In genomic region chr2:164954954-164955701, GRCh38 we compare ENCODE assay signal across 10 cellular contexts. TPM values are rescaled to one million over a fixed set of nuclear protein-coding genes. Genes with fewer than 3 reads are reported as not detected.
DNase-seq lines count a peak whose midpoint lies in the region; ATAC-seq and TF ChIP-seq lines count a peak whose summit lies in the region.
"Had no signal": no experiment of that assay in that cellular context is flagged by ENCODE, and none has a peak within 500 bp of the region (broad histone marks: within the 10 kb centered on the region; RNA-seq: fewer than 3 reads in every experiment).

Gene SLC38A11 (minus strand): TSS chr2:164955525. CDS start chr2:164955247, 278 bp downstream.

- H3K14ac ChIP-seq in mesenchymal stem cell (ENCODE audit: low read length in 2 of 2), result peak within 1 kb of the TSS in 1 of 2 experiments; percentile 82

- no peak within 1 kb of the TSS for H3K18ac ChIP-seq in mesenchymal stem cell (ENCODE audit: low read depth in 1 of 2, low read length in 2 of 2)

- H3K27ac Mint-ChIP-seq in endothelial cell (ENCODE audit: unreplicated experiment), result no peak within 1 kb of the TSS
- no peak within 1 kb of the TSS for H3K27ac Mint-ChIP-seq in effector memory CD8-positive, alpha-beta T cell

- no peak within 1 kb of the TSS for H2BK12ac ChIP-seq in mesenchymal stem cell (ENCODE audit: low read length in 2 of 2)

- H2AFZ ChIP-seq in OCI-LY3 (ENCODE audit: low read depth, low read length), result peak within 1 kb of the TSS; percentile 75
- H2AFZ ChIP-seq in mesenchymal stem cell (ENCODE audit: low read depth, low read length), result no peak within 1 kb of the TSS

- no peak for ATAC-seq in effector memory CD8-positive, alpha-beta T cell (replicated peaks)

- H3K36me3 ChIP-seq in OCI-LY3 (replicated peaks; ENCODE audit: low read depth, low read length) (no peaks in the 10 kb centered on the region), mesenchymal stem cell (ENCODE audit: control insufficient read depth in 1 of 2, insufficient read depth in 2 of 2, low read depth in 1 of 2, low read length in 2 of 2) (no peaks in the 10 kb centered on the region), tibial nerve (no peaks in the 10 kb centered on the region)

- DNase-seq in endothelial cell (ENCODE audit: low spot score) (peak; percentile 8), mesenchymal stem cell (no peak), tibial nerve (ENCODE audit: low spot score in 2 of 2) (peak in 1 of 2 donors; percentile 9), KG1 (lab: John Stamatoyannopoulos, UW) (no peak), NOMO-1 treated with dmso at 0.1 percent for 144 hours (lab: John Stamatoyannopoulos, UW; ENCODE audit: unreplicated experiment) (no peak)
- no peak for DNase-seq in stimulated activated CD4-positive, alpha-beta T cell treated with anti-CD3 and anti-CD28 coated beads, Interleukin-4, amount 100 ng/mL, for 24 hours
- DNase-seq in effector memory CD8-positive, alpha-beta T cell, result no peak

- H3K4me2 ChIP-seq in OCI-LY3 (ENCODE audit: low read length), result peak within 1 kb of the TSS; percentile 74
- H3K4me2 ChIP-seq in mesenchymal stem cell (ENCODE audit: low read length, poor library complexity, severe bottlenecking), result no peak within 1 kb of the TSS

- H3K9ac ChIP-seq in OCI-LY3 (ENCODE audit: low read length) (no peak within 1 kb of the TSS), mesenchymal stem cell (ENCODE audit: low read length) (peak within 1 kb of the TSS; percentile 72)

- 88% methylated on average over 33 of the region's 34 CpGs for WGBS in mesenchymal stem cell
- 15 to 32% methylated on average over 18 to 23 of the region's 34 CpGs for WGBS in tibial nerve, 2 donors

- H3K4me1 Mint-ChIP-seq in endothelial cell (ENCODE audit: unreplicated experiment), result no peaks in the 10 kb centered on the region
- H3K4me1 Mint-ChIP-seq in effector memory CD8-positive, alpha-beta T cell (ENCODE audit: low read depth in 2 of 2), result no peaks in the 10 kb centered on the region

- H2BK15ac ChIP-seq in mesenchymal stem cell (ENCODE audit: low read depth, poor library complexity, severe bottlenecking), result no peak within 1 kb of the TSS

- no peak within 1 kb of the TSS for H2BK5ac ChIP-seq in mesenchymal stem cell (ENCODE audit: low read depth, low read length, poor library complexity, severe bottlenecking)

- TF ChIP-seq CTCF in OCI-LY3 (IDR thresholded peaks at IDR 0.05; ENCODE audit: low read depth, low read length) (no peak), endothelial cell (IDR thresholded peaks at IDR 0.05; ENCODE audit: unreplicated experiment) (no peak), tibial nerve (IDR thresholded peaks at IDR 0.05) (no peak)

- H3K4me3 Mint-ChIP-seq in endothelial cell (ENCODE audit: unreplicated experiment), result no peak within 1 kb of the TSS
- H3K4me3 Mint-ChIP-seq in effector memory CD8-positive, alpha-beta T cell, result no peak within 1 kb of the TSS

- no peak for TF ChIP-seq POLR2A in tibial nerve (IDR thresholded peaks at IDR 0.05)

- H3K27ac ChIP-seq in OCI-LY3 (ENCODE audit: low read length), result no peak within 1 kb of the TSS
- no peak within 1 kb of the TSS for H3K27ac ChIP-seq in mesenchymal stem cell (ENCODE audit: low read length, poor library complexity, severe bottlenecking)
- peak within 1 kb of the TSS in 2 of 4 donors; percentile 17 to 52 for H3K27ac ChIP-seq in tibial nerve
- H3K27ac ChIP-seq: epithelial cell of prostate had no signal

- H3K9me3 ChIP-seq in OCI-LY3 (ENCODE audit: insufficient read depth, low read length) (no peaks in the 10 kb centered on the region), mesenchymal stem cell (ENCODE audit: control insufficient read depth, low read length) (no peaks in the 10 kb centered on the region), tibial nerve (no peaks in the 10 kb centered on the region)

- H2AK5ac ChIP-seq in mesenchymal stem cell (ENCODE audit: low read length, severe bottlenecking), result no peak within 1 kb of the TSS

- H3K27me3 ChIP-seq in OCI-LY3 (ENCODE audit: low read depth, low read length) (peaks cover 14% of the 10 kb centered on the region), mesenchymal stem cell (ENCODE audit: control insufficient read depth in 1 of 2, insufficient read depth in 1 of 2, low read length in 2 of 2) (no peaks in the 10 kb centered on the region), tibial nerve (no peaks in the 10 kb centered on the region)

- no peaks in the 10 kb centered on the region for H4K20me1 ChIP-seq in OCI-LY3 (ENCODE audit: insufficient read depth, low read length)

- no peak within 1 kb of the TSS for H2BK120ac ChIP-seq in mesenchymal stem cell (ENCODE audit: low read depth, low read length)

- no peaks in the 10 kb centered on the region for H3K27me3 Mint-ChIP-seq in endothelial cell (ENCODE audit: unreplicated experiment)
- peaks cover 0 to 5% of the 10 kb centered on the region in 2 donors for H3K27me3 Mint-ChIP-seq in effector memory CD8-positive, alpha-beta T cell

- no peak within 1 kb of the TSS for H4K91ac ChIP-seq in mesenchymal stem cell (ENCODE audit: low read length)

- no peak within 1 kb of the TSS for H3K23ac ChIP-seq in mesenchymal stem cell (ENCODE audit: low read length in 2 of 2)

- peaks cover 12% of the 10 kb centered on the region for H3K4me1 ChIP-seq in OCI-LY3 (ENCODE audit: low read length)
- no peaks in the 10 kb centered on the region for H3K4me1 ChIP-seq in mesenchymal stem cell (ENCODE audit: control insufficient read depth, insufficient read depth, low read depth, low read length)
- H3K4me1 ChIP-seq in tibial nerve, result peaks cover 0 to 17% (median 0%) of the 10 kb centered on the region in 4 donors

- no peaks in the 10 kb centered on the region for H3K36me3 Mint-ChIP-seq in endothelial cell (ENCODE audit: low read depth, unreplicated experiment)
- H3K36me3 Mint-ChIP-seq in effector memory CD8-positive, alpha-beta T cell (ENCODE audit: insufficient read depth), result no peaks in the 10 kb centered on the region

- no peak within 1 kb of the TSS for H4K8ac ChIP-seq in mesenchymal stem cell (ENCODE audit: low read length)

- H3K4ac ChIP-seq in mesenchymal stem cell (ENCODE audit: low read depth in 1 of 2, low read length in 2 of 2), result no peak within 1 kb of the TSS

- no peaks in the 10 kb centered on the region for H3K79me2 ChIP-seq in OCI-LY3 (ENCODE audit: low read length)

- no peak for TF ChIP-seq EP300 in tibial nerve (IDR thresholded peaks at IDR 0.05)

- H3K4me3 ChIP-seq in OCI-LY3 (ENCODE audit: low read length), result peak within 1 kb of the TSS; percentile 65
- peak within 1 kb of the TSS in 1 of 2 experiments; percentile 76 for H3K4me3 ChIP-seq in mesenchymal stem cell (ENCODE audit: insufficient read depth in 1 of 2, low read depth in 1 of 2, low read length in 2 of 2)
- peak within 1 kb of the TSS; percentile 15 to 54 (median 28) for H3K4me3 ChIP-seq in tibial nerve

- H3K9me3 Mint-ChIP-seq in endothelial cell (ENCODE audit: unreplicated experiment), result peaks cover 4% of the 10 kb centered on the region
- H3K9me3 Mint-ChIP-seq in effector memory CD8-positive, alpha-beta T cell, result peaks cover 0 to 3% of the 10 kb centered on the region in 2 donors

- no peaks in the 10 kb centered on the region for H3K79me1 ChIP-seq in mesenchymal stem cell (replicated peaks; ENCODE audit: low read length, poor library complexity, severe bottlenecking)

RNA-seq across cellular contexts. Expression of gene SLC38A11, which starts in this region (rescaled TPM):
- total RNA-seq in endothelial cell (ENCODE audit: unreplicated experiment), result not detected
- polyA plus RNA-seq in mesenchymal stem cell (2013, experiment 1 of 2), result not detected
- polyA plus RNA-seq in mesenchymal stem cell (2013, experiment 2 of 2), result not detected
- total RNA-seq in tibial nerve, result 1 to 10 TPM in 3 of 4 donors, not detected in 1; 1.5 to 4.3 (median 4.2) TPM
- total RNA-seq: T-helper 2 cell treated with Interferon-gamma antibody and Interleukin-4, amounts not matched to agents 100 ng/mL and 5 ng/mL, for 36 hours had no signal

Comparison
In these comparisons a context has a peak if more than half of its experiments do, and no peak if none do; other contexts are left out.
1. Peak in DNase-seq in endothelial cell; RNA of the gene not detected or under 1 TPM.